ENCODE assay signal across 8 cellular contexts in the genomic region with DNA sequence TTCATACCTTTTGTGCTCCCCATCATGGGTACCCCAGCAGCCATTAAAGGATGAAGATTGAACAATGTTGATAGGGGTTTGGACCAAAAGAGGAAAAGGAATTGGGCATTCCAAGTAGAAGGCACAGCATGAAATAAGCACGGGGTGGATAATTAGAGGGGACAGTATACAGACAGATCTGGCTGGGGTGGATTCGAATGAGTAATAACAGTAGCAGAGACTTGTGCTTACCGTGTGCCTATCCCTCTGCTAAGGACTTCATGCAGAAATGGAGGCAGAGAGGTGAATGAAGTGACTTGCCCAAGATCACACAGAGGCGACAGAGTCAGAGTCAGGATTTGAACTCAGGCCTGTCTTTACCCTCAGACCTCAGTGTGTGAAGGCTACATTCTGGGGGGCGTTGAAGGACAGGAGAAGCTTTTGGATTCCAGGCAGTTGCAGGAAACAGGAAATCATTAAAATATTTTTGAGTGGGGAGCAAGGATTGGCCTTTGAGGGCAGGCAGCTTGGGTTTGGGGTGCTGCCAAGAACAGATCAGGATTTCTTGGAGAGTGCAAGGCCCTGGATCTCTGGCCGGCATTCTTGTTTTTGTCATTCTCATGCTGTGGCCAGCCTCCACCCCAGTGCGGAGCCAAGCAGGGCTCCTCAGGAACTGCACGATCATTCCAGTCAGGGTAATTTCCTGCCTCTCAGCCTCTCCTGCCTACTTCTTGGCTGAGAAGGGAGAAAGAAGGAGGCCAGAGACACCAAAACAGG. TPM values are rescaled to one million over a fixed set of nuclear protein-coding genes. Genes with fewer than 3 reads are reported as not detected.
A peak's percentile ranks its signal among the peaks of the same experiment; 100 is the strongest.
DNase-seq lines count a peak whose midpoint lies in the region; ATAC-seq and TF ChIP-seq lines count a peak whose summit lies in the region.

No MANE protein-coding gene starts in this region.

- H3K4me1 Mint-ChIP-seq in memory B cell, result no peaks in the 10 kb centered on the region
- peaks cover 4% of the 10 kb centered on the region for H3K4me1 Mint-ChIP-seq in activated T-helper 2 cell treated with anti-CD3 and anti-CD28 coated beads, Interferon-gamma antibody, Interleukin-2, Interleukin-4, amounts not matched to agents 10 μg/mL and 5 μg/mL and 100 μg/mL, durations not matched to agents 14 hours and 24 hours and 36 hours (ENCODE audit: low read depth)
- no peaks in the 10 kb centered on the region for H3K4me1 Mint-ChIP-seq in T-helper 2 cell treated with Interferon-gamma antibody and Interleukin-4, amounts not matched to agents 5 μg/mL and 100 μg/mL, for 36 hours (ENCODE audit: low read depth)

- H3K36me3 Mint-ChIP-seq in memory B cell, result peaks cover 37% of the 10 kb centered on the region
- peaks cover 49% of the 10 kb centered on the region for H3K36me3 Mint-ChIP-seq in activated T-helper 2 cell treated with anti-CD3 and anti-CD28 coated beads, Interferon-gamma antibody, Interleukin-2, Interleukin-4, amounts not matched to agents 10 μg/mL and 5 μg/mL and 100 μg/mL, durations not matched to agents 14 hours and 24 hours and 36 hours (ENCODE audit: low read depth)
- peaks cover 41% of the 10 kb centered on the region for H3K36me3 Mint-ChIP-seq in T-helper 2 cell treated with Interferon-gamma antibody and Interleukin-4, amounts not matched to agents 5 μg/mL and 100 μg/mL, for 36 hours (ENCODE audit: low read depth)

- H3K4me3 Mint-ChIP-seq in memory B cell, result no peak overlapping the region
- H3K4me3 Mint-ChIP-seq in activated T-helper 2 cell treated with anti-CD3 and anti-CD28 coated beads, Interferon-gamma antibody, Interleukin-2, Interleukin-4, amounts not matched to agents 10 μg/mL and 5 μg/mL and 100 μg/mL, durations not matched to agents 14 hours and 24 hours and 36 hours (ENCODE audit: low read depth), result no peak overlapping the region
- no peak overlapping the region for H3K4me3 Mint-ChIP-seq in T-helper 2 cell treated with Interferon-gamma antibody and Interleukin-4, amounts not matched to agents 5 μg/mL and 100 μg/mL, for 36 hours

- no peak for TF ChIP-seq CTCF in GM20000 (IDR thresholded peaks at IDR 0.05; ENCODE audit: extremely low read depth, missing control alignments)

- DNase-seq in NCI-H226, result peak; percentile 86
- DNase-seq in dedifferentiated amniotic fluid mesenchymal stem cell (ENCODE audit: extremely low spot score), result peak; percentile 91
- no peak for DNase-seq in memory B cell (ENCODE audit: low spot score in 2 of 2)
- no peak for DNase-seq in GM20000 (ENCODE audit: low spot score)
- DNase-seq in NCI-H128 (lab: John Stamatoyannopoulos, UW; ENCODE audit: unreplicated experiment), result no peak
- DNase-seq in activated T-helper 2 cell treated with anti-CD3 and anti-CD28 coated beads, Interferon-gamma antibody, Interleukin-2, Interleukin-4, amounts not matched to agents 10 μg/mL and 5 μg/mL and 100 μg/mL, durations not matched to agents 14 hours and 24 hours and 36 hours (ENCODE audit: low spot score), result no peak
- DNase-seq in T-helper 2 cell treated with Interferon-gamma antibody and Interleukin-4, amounts not matched to agents 5 μg/mL and 100 μg/mL, for 36 hours (ENCODE audit: low spot score), result no peak

- H3K4me1 ChIP-seq in thymus (ENCODE audit: control insufficient read depth, insufficient read depth, low read length), result no peaks in the 10 kb centered on the region

- H3K4me3 ChIP-seq in thymus (ENCODE audit: low read length), result no peak overlapping the region

- WGBS in thymus, result 82% methylated on average over 8 of the region's 8 CpGs

- H3K27me3 Mint-ChIP-seq in memory B cell, result no peaks in the 10 kb centered on the region
- H3K27me3 Mint-ChIP-seq in activated T-helper 2 cell treated with anti-CD3 and anti-CD28 coated beads, Interferon-gamma antibody, Interleukin-2, Interleukin-4, amounts not matched to agents 10 μg/mL and 5 μg/mL and 100 μg/mL, durations not matched to agents 14 hours and 24 hours and 36 hours (ENCODE audit: low read depth), result no peaks in the 10 kb centered on the region
- no peaks in the 10 kb centered on the region for H3K27me3 Mint-ChIP-seq in T-helper 2 cell treated with Interferon-gamma antibody and Interleukin-4, amounts not matched to agents 5 μg/mL and 100 μg/mL, for 36 hours (ENCODE audit: low read depth)

- H3K9me3 Mint-ChIP-seq in memory B cell, result no peaks in the 10 kb centered on the region
- no peaks in the 10 kb centered on the region for H3K9me3 Mint-ChIP-seq in activated T-helper 2 cell treated with anti-CD3 and anti-CD28 coated beads, Interferon-gamma antibody, Interleukin-2, Interleukin-4, amounts not matched to agents 10 μg/mL and 5 μg/mL and 100 μg/mL, durations not matched to agents 14 hours and 24 hours and 36 hours
- H3K9me3 Mint-ChIP-seq in T-helper 2 cell treated with Interferon-gamma antibody and Interleukin-4, amounts not matched to agents 5 μg/mL and 100 μg/mL, for 36 hours, result no peaks in the 10 kb centered on the region

- peak overlapping the region; percentile 10 for H3K27ac Mint-ChIP-seq in memory B cell
- H3K27ac Mint-ChIP-seq in activated T-helper 2 cell treated with anti-CD3 and anti-CD28 coated beads, Interferon-gamma antibody, Interleukin-2, Interleukin-4, amounts not matched to agents 10 μg/mL and 5 μg/mL and 100 μg/mL, durations not matched to agents 14 hours and 24 hours and 36 hours, result no peak overlapping the region
- H3K27ac Mint-ChIP-seq in T-helper 2 cell treated with Interferon-gamma antibody and Interleukin-4, amounts not matched to agents 5 μg/mL and 100 μg/mL, for 36 hours, result no peak overlapping the region

- H3K27ac ChIP-seq in thymus (ENCODE audit: low read depth), result peak overlapping the region; percentile 71

- no peaks in the 10 kb centered on the region for H3K27me3 ChIP-seq in thymus (ENCODE audit: control insufficient read depth, insufficient read depth)

- no peak for ATAC-seq in memory B cell (ENCODE audit: low read depth)

- H3K9me3 ChIP-seq in thymus (ENCODE audit: control insufficient read depth), result no peaks in the 10 kb centered on the region

- intact Hi-C loops in activated T-helper 2 cell treated with anti-CD3 and anti-CD28 coated beads, Interferon-gamma antibody, Interleukin-2, Interleukin-4, amounts not matched to agents 10 μg/mL and 5 μg/mL and 100 μg/mL, durations not matched to agents 14 hours and 24 hours and 36 hours (cut with micrococcal nuclease), result no loop called here

- peaks cover 63% of the 10 kb centered on the region for H3K36me3 ChIP-seq in thymus (ENCODE audit: control insufficient read depth, insufficient read depth)

RNA-seq across cellular contexts. Expression of gene PAF1, which starts 18.7 kb away (rescaled TPM):
- polyA plus RNA-seq in thymus, result 40.1 TPM
- 49.5 and 51.1 TPM in 2 replicates for total RNA-seq in activated T-helper 2 cell treated with anti-CD3 and anti-CD28 coated beads, Interferon-gamma antibody, Interleukin-2, Interleukin-4, amounts not matched to agents 10 μg/mL and 5 μg/mL and 100 μg/mL, durations not matched to agents 14 hours and 24 hours and 36 hours

RNA-seq across cellular contexts. Expression of gene MED29, which starts 19.0 kb away (rescaled TPM):
- 27.8 TPM for polyA plus RNA-seq in thymus
- total RNA-seq in activated T-helper 2 cell treated with anti-CD3 and anti-CD28 coated beads, Interferon-gamma antibody, Interleukin-2, Interleukin-4, amounts not matched to agents 10 μg/mL and 5 μg/mL and 100 μg/mL, durations not matched to agents 14 hours and 24 hours and 36 hours, result 32.3 and 34.7 TPM in 2 replicates

RNA-seq across cellular contexts. Expression of gene SAMD4B, which starts 30.0 kb away (rescaled TPM):
- polyA plus RNA-seq in thymus, result 64.9 TPM
- 64.0 TPM in 2 replicates for total RNA-seq in activated T-helper 2 cell treated with anti-CD3 and anti-CD28 coated beads, Interferon-gamma antibody, Interleukin-2, Interleukin-4, amounts not matched to agents 10 μg/mL and 5 μg/mL and 100 μg/mL, durations not matched to agents 14 hours and 24 hours and 36 hours

RNA-seq across cellular contexts. Expression of gene ZFP36, which starts 34.4 kb away (rescaled TPM):
- 250 TPM for polyA plus RNA-seq in thymus
- total RNA-seq in activated T-helper 2 cell treated with anti-CD3 and anti-CD28 coated beads, Interferon-gamma antibody, Interleukin-2, Interleukin-4, amounts not matched to agents 10 μg/mL and 5 μg/mL and 100 μg/mL, durations not matched to agents 14 hours and 24 hours and 36 hours, result 45.4 and 46.9 TPM in 2 replicates

RNA-seq across cellular contexts. Expression of gene GMFG, which starts 36.4 kb away (rescaled TPM):
- 531 TPM for polyA plus RNA-seq in thymus
- total RNA-seq in activated T-helper 2 cell treated with anti-CD3 and anti-CD28 coated beads, Interferon-gamma antibody, Interleukin-2, Interleukin-4, amounts not matched to agents 10 μg/mL and 5 μg/mL and 100 μg/mL, durations not matched to agents 14 hours and 24 hours and 36 hours, result 350 and 364 TPM in 2 replicates

Comparison
In these comparisons a context has a peak if more than half of its experiments do, and no peak if none do; other contexts are left out.
1. DNase-seq: peak in NCI-H226 (single experiment) and dedifferentiated amniotic fluid mesenchymal stem cell (single experiment); none in memory B cell (0 of 2), GM20000 (single experiment), NCI-H128 (single experiment), activated T-helper 2 cell treated with anti-CD3 and anti-CD28 coated beads, Interferon-gamma antibody, Interleukin-2, Interleukin-4, amounts not matched to agents 10 μg/mL and 5 μg/mL and 100 μg/mL, durations not matched to agents 14 hours and 24 hours and 36 hours (single experiment) and T-helper 2 cell treated with Interferon-gamma antibody and Interleukin-4, amounts not matched to agents 5 μg/mL and 100 μg/mL, for 36 hours (single experiment).